1 cellular context compared by ENCODE assay signal in the genomic region with DNA sequence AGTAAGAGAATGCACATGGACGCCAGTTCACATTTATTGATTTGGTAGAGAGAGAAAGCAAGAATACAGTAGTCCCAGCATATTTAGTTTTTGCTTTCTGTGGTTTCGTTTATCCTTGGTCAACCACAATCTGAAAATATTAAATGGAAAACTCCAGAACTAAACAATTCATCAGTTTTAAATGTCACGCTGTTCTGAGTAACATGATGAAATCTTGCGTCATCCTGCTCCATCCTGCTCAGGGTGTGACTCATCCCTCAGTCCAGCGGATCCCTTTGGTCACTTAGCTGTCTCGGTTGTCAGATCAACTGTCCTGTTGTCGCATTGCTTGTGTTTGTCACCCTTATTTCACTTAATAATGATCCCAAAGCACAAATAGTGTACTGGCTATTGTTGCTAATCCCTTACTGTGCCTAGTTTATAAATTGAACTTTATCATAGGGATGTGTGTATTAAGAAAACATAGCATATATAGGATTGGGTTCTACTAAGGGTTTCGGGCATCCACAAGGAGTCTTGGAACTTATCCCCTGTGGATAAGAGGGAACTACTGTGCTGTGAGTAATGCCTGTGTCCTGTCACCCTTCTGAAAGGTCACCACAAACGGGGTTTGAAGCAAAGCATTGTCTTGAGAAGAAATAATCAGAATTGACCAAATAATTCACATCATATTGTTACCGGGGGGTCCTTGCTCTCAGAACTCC.
TF ChIP-seq lines count a peak whose summit lies in the region.

No MANE protein-coding gene starts in this region.

TF ChIP-seq in K562, 482 proteins besides CTCF, POLR2A, EP300 and RAD21 (continued from another document and continues in another):
- peak; percentile 46 for TF ChIP-seq MGA (IDR thresholded peaks at IDR 0.05)
- no peak for TF ChIP-seq TARDBP (IDR thresholded peaks at IDR 0.05)
- no peak for TF ChIP-seq NFYB (IDR thresholded peaks at IDR 0.05; ENCODE audit: extremely low read depth, insufficient read length)
- no peak for TF ChIP-seq CSDE1 (IDR thresholded peaks at IDR 0.05)
- TF ChIP-seq MYC (IDR thresholded peaks at IDR 0.05; ENCODE audit: low read depth, low read length) = peak; percentile 91
- 0 out of 2 replicates have a peak, but pooled peaks have one; percentile 11 for TF ChIP-seq MYC (CRISPR knock-in tag; IDR thresholded peaks at IDR 0.05; ENCODE audit: borderline replicate concordance, low read depth)
- TF ChIP-seq ZNF707 (CRISPR knock-in tag; conservative IDR thresholded peaks at IDR 0.05) = no peak
- no peak for TF ChIP-seq ASH1L (IDR thresholded peaks at IDR 0.05; ENCODE audit: borderline replicate concordance, low read depth, partially characterized antibody)
- TF ChIP-seq, protein P1, sequence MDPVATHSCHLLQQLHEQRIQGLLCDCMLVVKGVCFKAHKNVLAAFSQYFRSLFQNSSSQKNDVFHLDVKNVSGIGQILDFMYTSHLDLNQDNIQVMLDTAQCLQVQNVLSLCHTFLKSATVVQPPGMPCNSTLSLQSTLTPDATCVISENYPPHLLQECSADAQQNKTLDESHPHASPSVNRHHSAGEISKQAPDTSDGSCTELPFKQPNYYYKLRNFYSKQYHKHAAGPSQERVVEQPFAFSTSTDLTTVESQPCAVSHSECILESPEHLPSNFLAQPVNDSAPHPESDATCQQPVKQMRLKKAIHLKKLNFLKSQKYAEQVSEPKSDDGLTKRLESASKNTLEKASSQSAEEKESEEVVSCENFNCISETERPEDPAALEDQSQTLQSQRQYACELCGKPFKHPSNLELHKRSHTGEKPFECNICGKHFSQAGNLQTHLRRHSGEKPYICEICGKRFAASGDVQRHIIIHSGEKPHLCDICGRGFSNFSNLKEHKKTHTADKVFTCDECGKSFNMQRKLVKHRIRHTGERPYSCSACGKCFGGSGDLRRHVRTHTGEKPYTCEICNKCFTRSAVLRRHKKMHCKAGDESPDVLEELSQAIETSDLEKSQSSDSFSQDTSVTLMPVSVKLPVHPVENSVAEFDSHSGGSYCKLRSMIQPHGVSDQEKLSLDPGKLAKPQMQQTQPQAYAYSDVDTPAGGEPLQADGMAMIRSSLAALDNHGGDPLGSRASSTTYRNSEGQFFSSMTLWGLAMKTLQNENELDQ (CRISPR knock-in tag; IDR thresholded peaks at IDR 0.05; ENCODE audit: borderline replicate concordance) = no peak
- TF ChIP-seq DACH1 (IDR thresholded peaks at IDR 0.05; ENCODE audit: partially characterized antibody) = no peak
- TF ChIP-seq, protein P2, sequence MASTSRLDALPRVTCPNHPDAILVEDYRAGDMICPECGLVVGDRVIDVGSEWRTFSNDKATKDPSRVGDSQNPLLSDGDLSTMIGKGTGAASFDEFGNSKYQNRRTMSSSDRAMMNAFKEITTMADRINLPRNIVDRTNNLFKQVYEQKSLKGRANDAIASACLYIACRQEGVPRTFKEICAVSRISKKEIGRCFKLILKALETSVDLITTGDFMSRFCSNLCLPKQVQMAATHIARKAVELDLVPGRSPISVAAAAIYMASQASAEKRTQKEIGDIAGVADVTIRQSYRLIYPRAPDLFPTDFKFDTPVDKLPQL (IDR thresholded peaks at IDR 0.05; ENCODE audit: extremely low read depth, insufficient read length) = no peak
- no peak for TF ChIP-seq MAX (CRISPR knock-in tag; IDR thresholded peaks at IDR 0.05)
- no peak for TF ChIP-seq PHB (CRISPR knock-in tag; IDR thresholded peaks at IDR 0.05)
- no peak for TF ChIP-seq NR2C2 (CRISPR knock-in tag; IDR thresholded peaks at IDR 0.05)
- no peak; the same call in 1 of the 2 replicates for TF ChIP-seq NR2C2 (tag; IDR thresholded peaks at IDR 0.05)
- TF ChIP-seq TBL1XR1 (IDR thresholded peaks at IDR 0.05; ENCODE audit: low read length in 2 of 2) = no peak
- peak; percentile 64 for TF ChIP-seq ETV1 (tag; conservative IDR thresholded peaks at IDR 0.05; ENCODE audit: low read depth)
- TF ChIP-seq TEAD1 (CRISPR knock-in tag; IDR thresholded peaks at IDR 0.05) = peak in 1 of 2 experiments; percentile 20; a peak in 1 of 4 replicates
- TF ChIP-seq ZBTB11 (CRISPR knock-in tag; IDR thresholded peaks at IDR 0.05) = no peak
- TF ChIP-seq, protein P3, sequence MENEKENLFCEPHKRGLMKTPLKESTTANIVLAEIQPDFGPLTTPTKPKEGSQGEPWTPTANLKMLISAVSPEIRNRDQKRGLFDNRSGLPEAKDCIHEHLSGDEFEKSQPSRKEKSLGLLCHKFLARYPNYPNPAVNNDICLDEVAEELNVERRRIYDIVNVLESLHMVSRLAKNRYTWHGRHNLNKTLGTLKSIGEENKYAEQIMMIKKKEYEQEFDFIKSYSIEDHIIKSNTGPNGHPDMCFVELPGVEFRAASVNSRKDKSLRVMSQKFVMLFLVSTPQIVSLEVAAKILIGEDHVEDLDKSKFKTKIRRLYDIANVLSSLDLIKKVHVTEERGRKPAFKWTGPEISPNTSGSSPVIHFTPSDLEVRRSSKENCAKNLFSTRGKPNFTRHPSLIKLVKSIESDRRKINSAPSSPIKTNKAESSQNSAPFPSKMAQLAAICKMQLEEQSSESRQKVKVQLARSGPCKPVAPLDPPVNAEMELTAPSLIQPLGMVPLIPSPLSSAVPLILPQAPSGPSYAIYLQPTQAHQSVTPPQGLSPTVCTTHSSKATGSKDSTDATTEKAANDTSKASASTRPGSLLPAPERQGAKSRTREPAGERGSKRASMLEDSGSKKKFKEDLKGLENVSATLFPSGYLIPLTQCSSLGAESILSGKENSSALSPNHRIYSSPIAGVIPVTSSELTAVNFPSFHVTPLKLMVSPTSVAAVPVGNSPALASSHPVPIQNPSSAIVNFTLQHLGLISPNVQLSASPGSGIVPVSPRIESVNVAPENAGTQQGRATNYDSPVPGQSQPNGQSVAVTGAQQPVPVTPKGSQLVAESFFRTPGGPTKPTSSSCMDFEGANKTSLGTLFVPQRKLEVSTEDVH (IDR thresholded peaks at IDR 0.05; ENCODE audit: low read depth, partially characterized antibody) = no peak
- peak; percentile 99 for TF ChIP-seq JUN (IDR thresholded peaks at IDR 0.05; ENCODE audit: borderline replicate concordance, low read depth, low read length)
- 0 out of 2 replicates have a peak, but pooled peaks have one; percentile 57 for TF ChIP-seq JUN (CRISPR knock-in tag; IDR thresholded peaks at IDR 0.05; ENCODE audit: borderline replicate concordance)
- TF ChIP-seq, protein P4, sequence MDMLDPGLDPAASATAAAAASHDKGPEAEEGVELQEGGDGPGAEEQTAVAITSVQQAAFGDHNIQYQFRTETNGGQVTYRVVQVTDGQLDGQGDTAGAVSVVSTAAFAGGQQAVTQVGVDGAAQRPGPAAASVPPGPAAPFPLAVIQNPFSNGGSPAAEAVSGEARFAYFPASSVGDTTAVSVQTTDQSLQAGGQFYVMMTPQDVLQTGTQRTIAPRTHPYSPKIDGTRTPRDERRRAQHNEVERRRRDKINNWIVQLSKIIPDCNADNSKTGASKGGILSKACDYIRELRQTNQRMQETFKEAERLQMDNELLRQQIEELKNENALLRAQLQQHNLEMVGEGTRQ (CRISPR knock-in tag; IDR thresholded peaks at IDR 0.05) = no peak
- no peak for TF ChIP-seq SLC30A9 (CRISPR knock-in tag; IDR thresholded peaks at IDR 0.05)
- no peak for TF ChIP-seq ZNF586 (CRISPR knock-in tag; conservative IDR thresholded peaks at IDR 0.05)
- 0 out of 2 replicates have a peak, but pooled peaks have one; percentile 47 for TF ChIP-seq NBN (IDR thresholded peaks at IDR 0.05; ENCODE audit: low read depth)
